In the genomic region with DNA sequence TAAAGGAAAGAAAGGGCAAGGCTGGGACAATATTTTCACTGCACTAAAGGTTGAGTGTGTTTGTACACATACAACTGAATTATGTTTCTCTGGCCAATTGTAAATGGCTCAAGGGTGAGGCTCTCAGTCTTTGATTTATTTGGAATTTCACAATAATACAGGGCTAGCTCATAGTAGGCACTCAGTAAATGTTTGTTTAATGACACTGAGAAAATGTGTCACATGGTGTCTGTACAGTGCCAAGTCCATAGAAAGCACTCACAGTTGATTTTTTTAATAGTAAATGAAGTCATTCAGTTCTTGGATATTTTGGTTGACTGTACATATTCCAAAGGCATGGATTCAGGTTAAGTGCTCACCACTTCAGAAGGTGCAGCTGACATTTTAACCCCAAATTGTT, we compare ENCODE assay signal across 24 cellular contexts.
"Had no signal": no experiment of that assay in that cellular context is flagged by ENCODE, and none has a peak within 500 bp of the region (broad histone marks: within the 10 kb centered on the region; RNA-seq: fewer than 3 reads in every experiment).

No MANE protein-coding gene starts in this region.

- H3K27ac Mint-ChIP-seq: activated T-cell treated with anti-CD3 and anti-CD28 coated beads, Interleukin-2, amount 50 U/mL, for 72 hours; naive thymus-derived CD8-positive, alpha-beta T cell; stimulated activated memory B cell treated with anti-CD40 and anti-IgM and Interleukin-4, amounts not matched to agents 10 μg/mL and 1 μg/mL and 100 μg/mL, for 72 hours; T-helper 17 cell had no signal

- H3K9me3 ChIP-seq: sigmoid colon, testis, upper lobe of left lung had no signal

- H3K4me1 ChIP-seq: foreskin keratinocyte, parathyroid adenoma, sigmoid colon, testis, upper lobe of left lung had no signal

- H3K79me2 ChIP-seq: parathyroid adenoma had no signal

- H3K27me3 ChIP-seq: foreskin keratinocyte, sigmoid colon, testis, upper lobe of left lung had no signal

- H3K27ac ChIP-seq: epithelial cell of prostate, foreskin keratinocyte, parathyroid adenoma, sigmoid colon, testis, upper lobe of left lung, VCaP had no signal

- DNase-seq: activated CD4-positive, alpha-beta T cell treated with anti-CD3 and anti-CD28 coated beads for 1 hour; activated CD8-positive, alpha-beta memory T cell treated with anti-CD3 and anti-CD28 coated beads for 24 hours; activated CD8-positive, alpha-beta memory T cell treated with anti-CD3 and anti-CD28 coated beads, Interleukin-2, amount 50 U/mL, for 48 hours; activated effector memory CD4-positive, alpha-beta T cell treated with anti-CD3 and anti-CD28 coated beads, Interleukin-2, amount 50 U/mL, for 16 hours; activated naive CD4-positive, alpha-beta T cell treated with anti-CD3 and anti-CD28 coated beads, Interleukin-2, amount 50 U/mL, for 16 hours; activated T-cell treated with anti-CD3 and anti-CD28 coated beads, Interleukin-2, amount 50 U/mL, for 72 hours; aorta; dermis blood vessel endothelial cell; effector memory CD4-positive, alpha-beta T cell; foreskin keratinocyte; glutamatergic neuron; hippocampal formation; islet precursor cell; left ventricle myocardium superior; naive thymus-derived CD8-positive, alpha-beta T cell; sigmoid colon; stimulated activated CD4-positive, alpha-beta T cell treated with anti-CD3 and anti-CD28 coated beads, Interleukin-4, amount 100 ng/mL, for 24 hours; T-helper 17 cell; testis; upper lobe of left lung had no signal

- H3K4me1 Mint-ChIP-seq: naive thymus-derived CD8-positive, alpha-beta T cell; stimulated activated memory B cell treated with anti-CD40 and anti-IgM and Interleukin-4, amounts not matched to agents 10 μg/mL and 1 μg/mL and 100 μg/mL, for 72 hours; T-helper 17 cell had no signal

- H3K9me3 Mint-ChIP-seq: activated T-cell treated with anti-CD3 and anti-CD28 coated beads, Interleukin-2, amount 50 U/mL, for 72 hours; naive thymus-derived CD8-positive, alpha-beta T cell; stimulated activated memory B cell treated with anti-CD40 and anti-IgM and Interleukin-4, amounts not matched to agents 10 μg/mL and 1 μg/mL and 100 μg/mL, for 72 hours had no signal

- H3K4me3 Mint-ChIP-seq: activated T-cell treated with anti-CD3 and anti-CD28 coated beads, Interleukin-2, amount 50 U/mL, for 72 hours; naive thymus-derived CD8-positive, alpha-beta T cell; stimulated activated memory B cell treated with anti-CD40 and anti-IgM and Interleukin-4, amounts not matched to agents 10 μg/mL and 1 μg/mL and 100 μg/mL, for 72 hours; T-helper 17 cell had no signal

- ATAC-seq: activated T-cell treated with anti-CD3 and anti-CD28 coated beads, Interleukin-2, amount 50 U/mL, for 72 hours; foreskin keratinocyte; left ventricle myocardium superior; naive thymus-derived CD8-positive, alpha-beta T cell; stimulated activated memory B cell treated with anti-CD40 and anti-IgM and Interleukin-4, amounts not matched to agents 10 μg/mL and 1 μg/mL and 100 μg/mL, for 72 hours; T-helper 17 cell had no signal

- H3K27me3 Mint-ChIP-seq: stimulated activated memory B cell treated with anti-CD40 and anti-IgM and Interleukin-4, amounts not matched to agents 10 μg/mL and 1 μg/mL and 100 μg/mL, for 72 hours; T-helper 17 cell had no signal

- H3K36me3 Mint-ChIP-seq: naive thymus-derived CD8-positive, alpha-beta T cell; stimulated activated memory B cell treated with anti-CD40 and anti-IgM and Interleukin-4, amounts not matched to agents 10 μg/mL and 1 μg/mL and 100 μg/mL, for 72 hours had no signal

- H2AFZ ChIP-seq: parathyroid adenoma had no signal

- H3K9ac ChIP-seq: parathyroid adenoma had no signal

- H3K36me3 ChIP-seq: sigmoid colon, upper lobe of left lung had no signal

- H3K4me3 ChIP-seq: sigmoid colon, testis, upper lobe of left lung had no signal
